23 cellular contexts compared by ENCODE assay signal in genomic region chr15:48624700-48625099, GRCh38.
"Had no signal": no experiment of that assay in that cellular context is flagged by ENCODE, and none has a peak within 500 bp of the region (broad histone marks: within the 10 kb centered on the region; RNA-seq: fewer than 3 reads in every experiment).

No MANE protein-coding gene starts in this region.

- H3K27ac Mint-ChIP-seq: activated CD4-positive, alpha-beta T cell treated with anti-CD3 and anti-CD28 coated beads for 36 hours; activated naive CD8-positive, alpha-beta T cell treated with anti-CD3 and anti-CD28 coated beads for 36 hours; dendritic cell treated with granulocyte-macrophage colony-stimulating factor and Interleukin-4, amounts not matched to agents 40 ng/mL and 50 ng/mL, for 4 days; naive thymus-derived CD8-positive, alpha-beta T cell had no signal

- H3K4me1 ChIP-seq: prostate gland, upper lobe of right lung had no signal

- H3K4me1 Mint-ChIP-seq: activated CD4-positive, alpha-beta T cell treated with anti-CD3 and anti-CD28 coated beads for 36 hours; activated naive CD8-positive, alpha-beta T cell treated with anti-CD3 and anti-CD28 coated beads for 36 hours; naive thymus-derived CD8-positive, alpha-beta T cell had no signal

- H3K27me3 ChIP-seq: gastrocnemius medialis, ovary, right atrium auricular region, upper lobe of right lung had no signal

- H3K36me3 Mint-ChIP-seq: activated naive CD8-positive, alpha-beta T cell treated with anti-CD3 and anti-CD28 coated beads for 36 hours; naive thymus-derived CD8-positive, alpha-beta T cell had no signal

- H3K27ac ChIP-seq: gastrocnemius medialis, lower lobe of right lung, ovary, prostate gland, right atrium auricular region, upper lobe of right lung had no signal

- H3K9me3 ChIP-seq: gastrocnemius medialis, lower lobe of right lung, ovary, prostate gland, right atrium auricular region, thoracic aorta, upper lobe of right lung had no signal

- H3K27me3 Mint-ChIP-seq: activated naive CD8-positive, alpha-beta T cell treated with anti-CD3 and anti-CD28 coated beads for 36 hours; dendritic cell treated with granulocyte-macrophage colony-stimulating factor and Interleukin-4, amounts not matched to agents 40 ng/mL and 50 ng/mL, for 4 days had no signal

- H3K4me3 Mint-ChIP-seq: activated CD4-positive, alpha-beta T cell treated with anti-CD3 and anti-CD28 coated beads for 36 hours; activated naive CD8-positive, alpha-beta T cell treated with anti-CD3 and anti-CD28 coated beads for 36 hours; activated T-cell treated with anti-CD3 and anti-CD28 coated beads, Interleukin-2, amount 50 U/mL, for 4 hours; dendritic cell treated with granulocyte-macrophage colony-stimulating factor and Interleukin-4, amounts not matched to agents 40 ng/mL and 50 ng/mL, for 4 days; naive thymus-derived CD8-positive, alpha-beta T cell had no signal

- ATAC-seq: activated CD4-positive, alpha-beta T cell treated with anti-CD3 and anti-CD28 coated beads for 36 hours; activated T-cell treated with anti-CD3 and anti-CD28 coated beads, Interleukin-2, amount 50 U/mL, for 4 hours; esophagus mucosa; gastrocnemius medialis; lower lobe of right lung; naive thymus-derived CD8-positive, alpha-beta T cell; upper lobe of right lung had no signal

- DNase-seq: activated CD4-positive, alpha-beta T cell treated with anti-CD3 and anti-CD28 coated beads for 36 hours; activated CD4-positive, alpha-beta T cell treated with anti-CD3 and anti-CD28 coated beads, Interleukin-2, amount 50 U/mL, for 48 hours; activated CD8-positive, alpha-beta memory T cell treated with anti-CD3 and anti-CD28 coated beads, Interleukin-2, amount 50 U/mL, for 48 hours; activated naive CD4-positive, alpha-beta T cell treated with Interleukin-2 at 50 U/mL for 16 hours; activated naive CD8-positive, alpha-beta T cell treated with anti-CD3 and anti-CD28 coated beads for 36 hours; activated T-cell treated with anti-CD3 and anti-CD28 coated beads, Interleukin-2, amount 50 U/mL, for 4 hours; cerebellar nuclear complex; effector CD8-positive, alpha-beta T cell; gastrocnemius medialis; head of caudate nucleus; kidney; lower lobe of right lung; naive thymus-derived CD8-positive, alpha-beta T cell; ovary; stimulated activated CD4-positive, alpha-beta T cell treated with anti-CD3 and anti-CD28 coated beads, Interleukin-4, amount 100 ng/mL, for 24 hours; stimulated activated naive CD4-positive, alpha-beta T cell treated with Interleukin-2 at 50 U/mL for 16 hours; T-helper 9 cell; upper lobe of right lung had no signal

- H3K9me3 Mint-ChIP-seq: activated naive CD8-positive, alpha-beta T cell treated with anti-CD3 and anti-CD28 coated beads for 36 hours; activated T-cell treated with anti-CD3 and anti-CD28 coated beads, Interleukin-2, amount 50 U/mL, for 4 hours; dendritic cell treated with granulocyte-macrophage colony-stimulating factor and Interleukin-4, amounts not matched to agents 40 ng/mL and 50 ng/mL, for 4 days; naive thymus-derived CD8-positive, alpha-beta T cell had no signal
